ENCODE assay signal across 22 cellular contexts in genomic region chr17:37170881-37171460, GRCh38.
"Had no signal": no experiment of that assay in that cellular context is flagged by ENCODE, and none has a peak within 500 bp of the region (broad histone marks: within the 10 kb centered on the region; RNA-seq: fewer than 3 reads in every experiment).

No MANE protein-coding gene starts in this region.

- FAIRE-seq: bronchial epithelial cell had no signal

- H3K9me3 Mint-ChIP-seq: activated CD4-positive, alpha-beta T cell treated with anti-CD3 and anti-CD28 coated beads, Interleukin-2, amount 10 ng/mL, durations not matched to agents 7 days and 5 days; naive B cell; neural progenitor cell; T-helper 2 cell treated with Interferon-gamma antibody and Interleukin-4, amounts not matched to agents 5 μg/mL and 100 μg/mL, for 36 hours had no signal

- H3K27me3 ChIP-seq: ascending aorta, neural progenitor cell, right atrium auricular region, thyroid gland had no signal

- H3K4me1 ChIP-seq: ascending aorta, neural progenitor cell, prostate gland, right atrium auricular region, thyroid gland had no signal

- H3K4me3 Mint-ChIP-seq: activated CD4-positive, alpha-beta T cell treated with anti-CD3 and anti-CD28 coated beads, Interleukin-2, amount 10 ng/mL, durations not matched to agents 7 days and 5 days; activated CD8-positive, alpha-beta T cell treated with anti-CD3 and anti-CD28 coated beads, Interleukin-2, amount 10 ng/mL, durations not matched to agents 7 days and 5 days; naive B cell; neural progenitor cell; T-helper 2 cell treated with Interferon-gamma antibody and Interleukin-4, amounts not matched to agents 5 μg/mL and 100 μg/mL, for 36 hours had no signal

- H3K27me3 Mint-ChIP-seq: activated CD4-positive, alpha-beta T cell treated with anti-CD3 and anti-CD28 coated beads, Interleukin-2, amount 10 ng/mL, durations not matched to agents 7 days and 5 days; naive B cell had no signal

- H3K27ac ChIP-seq: ascending aorta, neural progenitor cell, right atrium auricular region, thyroid gland had no signal

- H3K27ac Mint-ChIP-seq: activated CD4-positive, alpha-beta T cell treated with anti-CD3 and anti-CD28 coated beads, Interleukin-2, amount 10 ng/mL, durations not matched to agents 7 days and 5 days; activated CD8-positive, alpha-beta T cell treated with anti-CD3 and anti-CD28 coated beads, Interleukin-2, amount 10 ng/mL, durations not matched to agents 7 days and 5 days; naive B cell; neural progenitor cell; T-helper 2 cell treated with Interferon-gamma antibody and Interleukin-4, amounts not matched to agents 5 μg/mL and 100 μg/mL, for 36 hours had no signal

- H3K9ac ChIP-seq: neural progenitor cell had no signal

- H3K4me2 ChIP-seq: neural progenitor cell had no signal

- H2AFZ ChIP-seq: neural progenitor cell had no signal

- H3K4me3 ChIP-seq: ascending aorta, mucosa of descending colon, neural progenitor cell, prostate gland, right atrium auricular region, thyroid gland had no signal

- H3K4me1 Mint-ChIP-seq: activated CD4-positive, alpha-beta T cell treated with anti-CD3 and anti-CD28 coated beads, Interleukin-2, amount 10 ng/mL, durations not matched to agents 7 days and 5 days; naive B cell had no signal

- H3K36me3 Mint-ChIP-seq: neural progenitor cell had no signal

- H3K9me3 ChIP-seq: ascending aorta, mucosa of descending colon, prostate gland, right atrium auricular region, thyroid gland had no signal

- H3K36me3 ChIP-seq: ascending aorta, neural progenitor cell, prostate gland, right atrium auricular region, thyroid gland had no signal

- DNase-seq: activated CD4-positive, alpha-beta T cell treated with anti-CD3 and anti-CD28 coated beads, Interleukin-2, amount 10 ng/mL, durations not matched to agents 7 days and 5 days; activated CD8-positive, alpha-beta T cell treated with anti-CD3 and anti-CD28 coated beads, Interleukin-2, amount 10 ng/mL, durations not matched to agents 7 days and 5 days; activated effector memory CD4-positive, alpha-beta T cell treated with Interleukin-2 at 50 U/mL for 16 hours; activated naive CD4-positive, alpha-beta T cell treated with anti-CD3 and anti-CD28 coated beads, Interleukin-2, amount 50 U/mL, for 16 hours; activated T-cell treated with anti-CD3 and anti-CD28 coated beads, Interleukin-2, amount 50 U/mL, for 48 hours; effector CD8-positive, alpha-beta T cell; glutamatergic neuron; mesenchymal stem cell; mucosa of descending colon; naive B cell; stimulated activated CD4-positive, alpha-beta T cell treated with anti-CD3 and anti-CD28 coated beads, Interleukin-12 subunit alpha, Interleukin-12 subunit beta, amount 100 ng/mL, for 4 hours; stimulated activated CD4-positive, alpha-beta T cell treated with anti-CD3 and anti-CD28 coated beads, Interleukin-1b, Interleukin-23, amount 100 ng/mL, for 48 hours; stimulated activated CD8-positive, alpha-beta memory T cell treated with anti-CD3 and anti-CD28 coated beads, Interleukin-4, amount 100 ng/mL, for 48 hours; stimulated activated naive CD4-positive, alpha-beta T cell; thyroid gland had no signal

- ATAC-seq: activated CD4-positive, CD25-positive, alpha-beta regulatory T cell treated with anti-CD3 and anti-CD28 coated beads, Interleukin-2, amount 50 U/mL, for 24 hours; activated CD8-positive, alpha-beta T cell treated with anti-CD3 and anti-CD28 coated beads, Interleukin-2, amount 10 ng/mL, durations not matched to agents 7 days and 5 days; mucosa of descending colon had no signal
